1 cellular context compared by ENCODE assay signal in the genomic region with DNA sequence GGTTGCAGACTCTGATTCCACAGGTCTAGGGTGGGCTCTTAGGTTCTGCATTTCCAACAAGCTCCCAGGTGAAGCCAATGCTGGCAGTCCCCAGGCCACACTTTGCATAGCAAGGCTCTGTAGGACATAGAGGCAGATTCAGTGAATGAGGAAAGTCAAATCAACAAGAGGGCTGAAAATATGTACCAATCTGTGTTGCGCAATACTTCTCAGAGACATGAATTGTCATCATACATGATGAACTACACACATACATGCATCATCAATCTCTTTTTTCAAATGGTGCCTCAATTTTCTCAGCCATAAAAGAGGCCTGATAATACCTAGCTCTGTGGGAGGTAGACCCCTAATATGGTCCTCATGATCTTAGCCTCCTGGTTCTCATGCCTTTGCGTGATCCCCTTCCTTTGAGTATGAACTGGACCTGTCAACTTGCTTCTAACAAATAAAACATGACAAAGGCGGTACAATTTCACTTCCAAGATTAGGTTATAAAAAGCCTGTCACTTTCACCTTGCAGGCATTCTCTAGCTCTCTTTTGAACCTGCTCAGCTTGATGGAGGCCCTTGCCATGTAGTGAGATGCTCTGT.
TF ChIP-seq lines count a peak whose summit lies in the region.

No MANE protein-coding gene starts in this region.

TF ChIP-seq in K562, 482 proteins besides CTCF, POLR2A, EP300 and RAD21:
- TF ChIP-seq, protein P1, sequence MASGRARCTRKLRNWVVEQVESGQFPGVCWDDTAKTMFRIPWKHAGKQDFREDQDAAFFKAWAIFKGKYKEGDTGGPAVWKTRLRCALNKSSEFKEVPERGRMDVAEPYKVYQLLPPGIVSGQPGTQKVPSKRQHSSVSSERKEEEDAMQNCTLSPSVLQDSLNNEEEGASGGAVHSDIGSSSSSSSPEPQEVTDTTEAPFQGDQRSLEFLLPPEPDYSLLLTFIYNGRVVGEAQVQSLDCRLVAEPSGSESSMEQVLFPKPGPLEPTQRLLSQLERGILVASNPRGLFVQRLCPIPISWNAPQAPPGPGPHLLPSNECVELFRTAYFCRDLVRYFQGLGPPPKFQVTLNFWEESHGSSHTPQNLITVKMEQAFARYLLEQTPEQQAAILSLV (tag; IDR thresholded peaks at IDR 0.05) = peak; percentile 96
- TF ChIP-seq NFXL1 (CRISPR knock-in tag; IDR thresholded peaks at IDR 0.05) = no peak
- TF ChIP-seq CEBPB (tag; IDR thresholded peaks at IDR 0.05) = peak; percentile 100
- TF ChIP-seq ESRRA (IDR thresholded peaks at IDR 0.05; ENCODE audit: borderline replicate concordance, low read depth) = no peak
- TF ChIP-seq CEBPG (CRISPR knock-in tag; IDR thresholded peaks at IDR 0.05) = peak; percentile 94
- TF ChIP-seq CEBPG (tag; conservative IDR thresholded peaks at IDR 0.05 in 1 of 2, IDR thresholded peaks at IDR 0.05 in 1 of 2) = peak; percentile 94 to 100
- TF ChIP-seq, protein P2, sequence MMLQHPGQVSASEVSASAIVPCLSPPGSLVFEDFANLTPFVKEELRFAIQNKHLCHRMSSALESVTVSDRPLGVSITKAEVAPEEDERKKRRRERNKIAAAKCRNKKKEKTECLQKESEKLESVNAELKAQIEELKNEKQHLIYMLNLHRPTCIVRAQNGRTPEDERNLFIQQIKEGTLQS (IDR thresholded peaks at IDR 0.05) = peak; percentile 50; the same call in 1 of the 2 replicates
- TF ChIP-seq, protein P2 (CRISPR knock-in tag; conservative IDR thresholded peaks at IDR 0.05) = no peak
TF ChIP-seq in K562: peak in this region for 4.
